ENCODE assay signal across 1 cellular context in the genomic region with DNA sequence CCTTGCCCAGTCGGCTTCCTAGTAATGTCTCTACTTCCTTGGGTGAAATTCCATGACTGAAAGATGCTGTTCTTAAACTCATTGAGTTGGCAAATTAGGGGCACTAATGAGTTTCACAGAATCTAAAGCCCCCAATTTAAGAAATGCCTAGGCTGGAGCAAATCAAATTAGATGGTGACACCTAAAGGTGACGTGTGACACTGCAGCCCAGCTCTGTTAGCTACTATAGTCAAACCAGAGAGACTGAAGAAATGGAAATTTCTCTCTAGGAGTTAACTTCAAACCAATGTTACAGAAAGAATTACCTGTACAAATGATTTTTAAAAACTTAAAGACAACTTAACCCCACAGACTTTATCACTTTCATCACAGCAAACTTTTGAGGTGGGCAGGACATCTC.
TF ChIP-seq lines count a peak whose summit lies in the region.

No MANE protein-coding gene starts in this region.

TF ChIP-seq in HCT116, 20 proteins besides CTCF, POLR2A, EP300 and RAD21:
- no peak for TF ChIP-seq SP1 (IDR thresholded peaks at IDR 0.05; ENCODE audit: low read depth)
- no peak for TF ChIP-seq ATF3 (IDR thresholded peaks at IDR 0.05)
- 0 out of 2 replicates have a peak, but pooled peaks have one; percentile 19 for TF ChIP-seq CBX3 (IDR thresholded peaks at IDR 0.05; ENCODE audit: low read depth)
- TF ChIP-seq MAX (IDR thresholded peaks at IDR 0.05), result no peak
- no peak for TF ChIP-seq JUND (IDR thresholded peaks at IDR 0.05)
- TF ChIP-seq EZH2 (IDR thresholded peaks at IDR 0.05), result no peak
- no peak for TF ChIP-seq SRF (IDR thresholded peaks at IDR 0.05; ENCODE audit: low read depth)
- no peak for TF ChIP-seq ZNF274 (IDR thresholded peaks at IDR 0.05; ENCODE audit: low read depth, low read length)
